Comparison of ENCODE assay signal across 18 cellular contexts in the genomic region with DNA sequence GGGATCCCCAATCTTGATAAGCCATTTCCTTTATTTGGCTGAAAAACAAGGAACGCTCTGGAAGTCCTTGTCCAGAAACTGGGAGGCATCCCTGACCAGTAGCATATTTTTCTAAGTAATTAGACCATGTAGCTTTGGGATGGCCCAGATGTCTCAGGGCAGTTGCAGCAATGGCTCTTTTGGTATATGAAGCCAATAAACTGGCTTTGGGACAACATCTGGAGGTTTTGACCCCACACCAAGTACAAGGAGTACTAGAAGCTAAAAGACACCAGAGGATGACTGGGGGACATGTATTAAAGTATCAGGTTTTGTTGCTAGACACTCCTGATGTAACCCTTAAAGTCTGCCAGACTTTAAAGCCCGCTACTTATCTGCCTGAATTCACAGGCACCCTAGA.
"Had no signal": no experiment of that assay in that cellular context is flagged by ENCODE, and none has a peak within 500 bp of the region (broad histone marks: within the 10 kb centered on the region; RNA-seq: fewer than 3 reads in every experiment).

No MANE protein-coding gene starts in this region.

- H3K4me3 Mint-ChIP-seq: memory B cell; mesothelial cell of epicardium; natural killer cell; neural progenitor cell; stimulated activated effector memory CD8-positive, alpha-beta T cell treated with anti-CD3 and anti-CD28 coated beads, Interleukin-12 subunit alpha, Interleukin-12 subunit beta, amount 100 ng/mL, for 72 hours; stimulated activated naive CD8-positive, alpha-beta T cell treated with anti-CD3 and anti-CD28 coated beads, Interleukin-15, Interleukin-2, amounts not matched to agents 100 ng/mL and 50 ng/mL, for 24 hours had no signal

- H3K36me3 ChIP-seq: lower lobe of right lung, neural progenitor cell, ovary, tibial nerve, upper lobe of right lung had no signal

- H3K4me3 ChIP-seq: hepatocyte, lower lobe of right lung, neural progenitor cell, ovary, smooth muscle cell, testis, tibial nerve, upper lobe of right lung had no signal

- DNase-seq: effector memory CD4-positive, alpha-beta T cell; lower lobe of right lung; natural killer cell; nucleus accumbens; ovary; stimulated activated CD4-positive, alpha-beta T cell treated with anti-CD3 and anti-CD28 coated beads, Interleukin-4, amount 100 ng/mL, for 1 hour; stimulated activated CD8-positive, alpha-beta memory T cell treated with anti-CD3 and anti-CD28 coated beads, Interleukin-4, amount 100 ng/mL, for 48 hours; testis; upper lobe of right lung had no signal

- H3K27me3 Mint-ChIP-seq: memory B cell; stimulated activated naive CD8-positive, alpha-beta T cell treated with anti-CD3 and anti-CD28 coated beads, Interleukin-15, Interleukin-2, amounts not matched to agents 100 ng/mL and 50 ng/mL, for 24 hours had no signal

- H3K27ac Mint-ChIP-seq: memory B cell; mesothelial cell of epicardium; natural killer cell; neural progenitor cell; stimulated activated effector memory CD8-positive, alpha-beta T cell treated with anti-CD3 and anti-CD28 coated beads, Interleukin-12 subunit alpha, Interleukin-12 subunit beta, amount 100 ng/mL, for 72 hours; stimulated activated naive CD8-positive, alpha-beta T cell treated with anti-CD3 and anti-CD28 coated beads, Interleukin-15, Interleukin-2, amounts not matched to agents 100 ng/mL and 50 ng/mL, for 24 hours had no signal

- H3K36me3 Mint-ChIP-seq: memory B cell; mesothelial cell of epicardium; natural killer cell; neural progenitor cell; stimulated activated effector memory CD8-positive, alpha-beta T cell treated with anti-CD3 and anti-CD28 coated beads, Interleukin-12 subunit alpha, Interleukin-12 subunit beta, amount 100 ng/mL, for 72 hours had no signal

- H3K9me3 ChIP-seq: lower lobe of right lung, ovary, testis, tibial nerve, upper lobe of right lung had no signal

- ATAC-seq: esophagus mucosa; lower lobe of right lung; natural killer cell; stimulated activated effector memory CD8-positive, alpha-beta T cell treated with anti-CD3 and anti-CD28 coated beads, Interleukin-12 subunit alpha, Interleukin-12 subunit beta, amount 100 ng/mL, for 72 hours; upper lobe of right lung had no signal

- H3K4me1 ChIP-seq: neural progenitor cell, testis had no signal

- H2AFZ ChIP-seq: hepatocyte, neural progenitor cell had no signal

- H3K79me2 ChIP-seq: hepatocyte had no signal

- H3K4me2 ChIP-seq: hepatocyte, neural progenitor cell, smooth muscle cell had no signal

- H3K27ac ChIP-seq: hepatocyte, lower lobe of right lung, neural progenitor cell, ovary, testis, tibial nerve, upper lobe of right lung had no signal

- H3K4me1 Mint-ChIP-seq: natural killer cell; stimulated activated effector memory CD8-positive, alpha-beta T cell treated with anti-CD3 and anti-CD28 coated beads, Interleukin-12 subunit alpha, Interleukin-12 subunit beta, amount 100 ng/mL, for 72 hours had no signal

- H3K9ac ChIP-seq: neural progenitor cell had no signal

- H3K9me3 Mint-ChIP-seq: memory B cell; natural killer cell; neural progenitor cell; stimulated activated effector memory CD8-positive, alpha-beta T cell treated with anti-CD3 and anti-CD28 coated beads, Interleukin-12 subunit alpha, Interleukin-12 subunit beta, amount 100 ng/mL, for 72 hours; stimulated activated naive CD8-positive, alpha-beta T cell treated with anti-CD3 and anti-CD28 coated beads, Interleukin-15, Interleukin-2, amounts not matched to agents 100 ng/mL and 50 ng/mL, for 24 hours had no signal

- H3K27me3 ChIP-seq: hepatocyte, neural progenitor cell, ovary, testis, tibial nerve, upper lobe of right lung had no signal
